Comparison of ENCODE assay signal across 8 cellular contexts in the genomic region with DNA sequence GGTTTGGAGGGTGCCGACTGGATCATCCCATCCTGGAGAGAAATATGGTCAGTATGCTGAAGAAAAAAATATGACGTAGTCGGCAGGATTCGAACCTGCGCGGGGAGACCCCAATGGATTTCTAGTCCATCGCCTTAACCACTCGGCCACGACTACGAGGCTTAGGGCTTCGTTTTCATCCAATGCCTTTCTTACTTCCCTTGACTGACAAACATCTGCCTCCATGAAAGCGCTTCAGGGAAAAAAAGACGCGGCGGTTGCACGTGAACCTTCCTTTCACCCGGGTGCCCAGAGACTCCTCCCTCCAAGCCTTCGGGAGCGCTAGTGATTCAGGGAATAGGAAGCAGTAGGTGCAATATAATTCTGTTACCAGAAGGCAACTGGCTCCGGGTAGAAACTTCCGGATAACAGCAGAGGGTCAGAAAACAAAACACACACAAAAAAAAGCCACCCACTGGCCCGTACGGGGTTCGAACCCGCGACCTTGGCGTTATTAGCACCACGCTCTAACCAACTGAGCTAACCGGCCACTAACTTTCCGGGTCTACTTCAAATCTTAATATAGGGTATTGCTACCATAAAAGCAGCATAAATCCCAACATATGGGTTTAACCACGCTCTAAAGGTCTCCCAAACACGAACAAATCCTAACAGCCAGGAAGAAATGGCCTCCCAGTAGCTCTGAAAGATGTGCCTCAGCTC. TPM values are rescaled to one million over a fixed set of nuclear protein-coding genes. Genes with fewer than 3 reads are reported as not detected.
DNase-seq lines count a peak whose midpoint lies in the region; ATAC-seq, FAIRE-seq and TF ChIP-seq lines count a peak whose summit lies in the region.

No MANE protein-coding gene starts in this region.

- DNase-seq in EL (peak; percentile 95), LNCaP clone FGC (ENCODE audit: low read depth) (peak; percentile 82), endothelial cell of umbilical vein (ENCODE audit: low read depth, low spot score) (peak; percentile 95), memory B cell (ENCODE audit: low spot score in 2 of 2) (peak in 1 of 2 donors; percentile 30)
- DNase-seq in activated CD4-positive, alpha-beta T cell treated with anti-CD3 and anti-CD28 coated beads, Interleukin-2, amount 50 U/mL, for 48 hours: peak; percentile 59 to 63

- H3K79me2 ChIP-seq in endothelial cell of umbilical vein (ENCODE audit: control insufficient read depth, insufficient read depth, low read length): no peaks in the 10 kb centered on the region

- peak overlapping the region; percentile 56 for H3K4me3 Mint-ChIP-seq in memory B cell
- H3K4me3 Mint-ChIP-seq in stimulated activated memory B cell treated with anti-CD40 and anti-IgM and Interleukin-4, amounts not matched to agents 10 μg/mL and 1 μg/mL and 100 μg/mL, for 72 hours: peak overlapping the region; percentile 6

- intact Hi-C loops in endothelial cell of umbilical vein (cut with micrococcal nuclease): loop anchor here (1.0 to 2.0 kb wide), 2 partner anchors 21 to 74 kb away; no protein-coding TSS in a partner anchor

- H3K9me1 ChIP-seq in endothelial cell of umbilical vein (replicated peaks; ENCODE audit: control insufficient read depth, extremely low read depth, insufficient read depth, low read length): no peaks in the 10 kb centered on the region

- peak overlapping the region; percentile 48 for H3K27ac ChIP-seq in endothelial cell of umbilical vein (ENCODE audit: insufficient read depth, low read depth, low read length)

- H3K4me1 Mint-ChIP-seq in memory B cell: peaks cover 40% of the 10 kb centered on the region
- peaks cover 40% of the 10 kb centered on the region for H3K4me1 Mint-ChIP-seq in stimulated activated memory B cell treated with anti-CD40 and anti-IgM and Interleukin-4, amounts not matched to agents 10 μg/mL and 1 μg/mL and 100 μg/mL, for 72 hours

- BruUV-seq in endothelial cell of umbilical vein (replicated peaks; lab: Mats Ljungman, UMichigan): no TSS peak

- no peaks in the 10 kb centered on the region for H3K9me3 ChIP-seq in endothelial cell of umbilical vein (replicated peaks; ENCODE audit: control insufficient read depth, insufficient read depth, low read length)

- no peaks in the 10 kb centered on the region for H3K9me3 Mint-ChIP-seq in memory B cell
- H3K9me3 Mint-ChIP-seq in stimulated activated memory B cell treated with anti-CD40 and anti-IgM and Interleukin-4, amounts not matched to agents 10 μg/mL and 1 μg/mL and 100 μg/mL, for 72 hours: no peaks in the 10 kb centered on the region

- peaks cover 9% of the 10 kb centered on the region for H3K4me1 ChIP-seq in endothelial cell of umbilical vein (ENCODE audit: control insufficient read depth, extremely low read depth, insufficient read depth, low read length)

- no peaks in the 10 kb centered on the region for H4K20me1 ChIP-seq in endothelial cell of umbilical vein (replicated peaks; ENCODE audit: control insufficient read depth, extremely low read depth, insufficient read depth, low read length)

- no peaks in the 10 kb centered on the region for H3K27me3 ChIP-seq in endothelial cell of umbilical vein (ENCODE audit: control insufficient read depth in 2 of 2, insufficient read depth in 2 of 2, low read length in 2 of 2)

- dilution Hi-C loops in endothelial cell of umbilical vein (cut with MboI; ENCODE audit: extremely low pct_ligation_motif_present, low sequenced_read_pairs): no loop called here

- no peak overlapping the region for H3K9ac ChIP-seq in endothelial cell of umbilical vein (replicated peaks; ENCODE audit: extremely low read depth, insufficient read depth, low read length)

- H3K36me3 Mint-ChIP-seq in memory B cell: peaks cover 37% of the 10 kb centered on the region
- peaks cover 51% of the 10 kb centered on the region for H3K36me3 Mint-ChIP-seq in stimulated activated memory B cell treated with anti-CD40 and anti-IgM and Interleukin-4, amounts not matched to agents 10 μg/mL and 1 μg/mL and 100 μg/mL, for 72 hours

- H3K4me3 ChIP-seq in LNCaP clone FGC (ENCODE audit: low read depth, low read length) (peak overlapping the region; percentile 48), endothelial cell of umbilical vein (replicated peaks in 1 of 3; ENCODE audit: insufficient read depth in 1 of 3, low read depth in 1 of 3, low read length in 3 of 3) (peak overlapping the region; percentile 15 to 27 (median 25))

- H3K27ac Mint-ChIP-seq in memory B cell: peak overlapping the region; percentile 87
- peak overlapping the region; percentile 20 for H3K27ac Mint-ChIP-seq in stimulated activated memory B cell treated with anti-CD40 and anti-IgM and Interleukin-4, amounts not matched to agents 10 μg/mL and 1 μg/mL and 100 μg/mL, for 72 hours

- peak overlapping the region; percentile 28 for H3K4me2 ChIP-seq in endothelial cell of umbilical vein (ENCODE audit: insufficient read depth, low read length)

- no peaks in the 10 kb centered on the region for H3K27me3 Mint-ChIP-seq in memory B cell
- no peaks in the 10 kb centered on the region for H3K27me3 Mint-ChIP-seq in stimulated activated memory B cell treated with anti-CD40 and anti-IgM and Interleukin-4, amounts not matched to agents 10 μg/mL and 1 μg/mL and 100 μg/mL, for 72 hours

- POLR2A ChIA-PET in endothelial cell of umbilical vein (lab: Charles Lee): no interaction called here

- peak; percentile 83 for TF ChIP-seq POLR2A in endothelial cell of umbilical vein (IDR thresholded peaks at IDR 0.05; ENCODE audit: low read depth, low read length)

- no peak overlapping the region for H2AFZ ChIP-seq in endothelial cell of umbilical vein (ENCODE audit: low read depth, low read length)

- CTCF ChIA-PET in endothelial cell of umbilical vein (lab: Charles Lee): interaction anchor here (1.0 to 1.6 kb wide), 4 partner anchors 11 to 157 kb away, joined by 3 to 5 read pairs (median 3); no protein-coding TSS in a partner anchor

- FAIRE-seq in endothelial cell of umbilical vein (lab: Jason Lieb, UNC): peak; percentile 77

- no peak for ATAC-seq in memory B cell (ENCODE audit: low read depth)
- ATAC-seq in stimulated activated memory B cell treated with anti-CD40 and anti-IgM and Interleukin-4, amounts not matched to agents 10 μg/mL and 1 μg/mL and 100 μg/mL, for 72 hours: no peak
- no peak for ATAC-seq in HG03439 (IDR thresholded peaks at IDR 0.05; ENCODE audit: unreplicated experiment)
- ATAC-seq in GM21423 (IDR thresholded peaks at IDR 0.05; ENCODE audit: unreplicated experiment): no peak

- TF ChIP-seq CTCF in LNCaP clone FGC (IDR thresholded peaks at IDR 0.05; ENCODE audit: control insufficient read depth, extremely low read depth, insufficient read depth) (no peak), endothelial cell of umbilical vein (IDR thresholded peaks at IDR 0.05; ENCODE audit: extremely low read depth in 1 of 2, insufficient read depth in 1 of 2, low read depth in 1 of 2, low read length in 2 of 2) (no peak)

- peaks cover 11 to 28% of the 10 kb centered on the region in 2 experiments for H3K36me3 ChIP-seq in endothelial cell of umbilical vein (ENCODE audit: control insufficient read depth in 2 of 2, extremely low read depth in 1 of 2, insufficient read depth in 2 of 2, low read length in 2 of 2)

RNA-seq across cellular contexts. Expression of gene AURKB, which starts 16.3 kb away (rescaled TPM):
- 104 and 107 TPM in 2 replicates for total RNA-seq in endothelial cell of umbilical vein
- 67.8 and 69.2 TPM in 2 replicates for polyA plus RNA-seq in endothelial cell of umbilical vein
- 49.1 and 58.3 TPM in 2 replicates for polyA plus RNA-seq in endothelial cell of umbilical vein (2011; cell fraction: cytosol; rRNA removed)
- 205 and 232 TPM in 2 replicates for polyA plus RNA-seq in endothelial cell of umbilical vein (2011; cell fraction: nucleus; rRNA removed)
- 40.6 and 74.7 TPM in 2 replicates for polyA plus RNA-seq in endothelial cell of umbilical vein (2012)
- 39.4 and 45.9 TPM in 2 replicates for polyA minus RNA-seq in endothelial cell of umbilical vein
- 30.4 TPM for polyA minus RNA-seq in endothelial cell of umbilical vein (2011; cell fraction: cytosol; rRNA and poly(A)+ RNA removed)
- 59.3 and 75.2 TPM in 2 replicates for polyA minus RNA-seq in endothelial cell of umbilical vein (2011; cell fraction: nucleus; rRNA and poly(A)+ RNA removed)

RNA-seq across cellular contexts. Expression of gene CTC1, which starts 21.2 kb away (rescaled TPM):
- 49.9 and 53.2 TPM in 2 replicates for total RNA-seq in endothelial cell of umbilical vein
- polyA plus RNA-seq in endothelial cell of umbilical vein: 36.3 and 38.3 TPM in 2 replicates
- 16.1 and 20.2 TPM in 2 replicates for polyA plus RNA-seq in endothelial cell of umbilical vein (2011; cell fraction: cytosol; rRNA removed)
- 193 and 243 TPM in 2 replicates for polyA plus RNA-seq in endothelial cell of umbilical vein (2011; cell fraction: nucleus; rRNA removed)
- 19.8 and 23.3 TPM in 2 replicates for polyA plus RNA-seq in endothelial cell of umbilical vein (2012)
- polyA minus RNA-seq in endothelial cell of umbilical vein: 32.1 and 64.0 TPM in 2 replicates
- polyA minus RNA-seq in endothelial cell of umbilical vein (2011; cell fraction: cytosol; rRNA and poly(A)+ RNA removed): 7.5 TPM
- polyA minus RNA-seq in endothelial cell of umbilical vein (2011; cell fraction: nucleus; rRNA and poly(A)+ RNA removed): 59.5 and 74.4 TPM in 2 replicates

RNA-seq across cellular contexts. Expression of gene PFAS, which starts 22.4 kb away (rescaled TPM):
- total RNA-seq in endothelial cell of umbilical vein: 84.1 and 108 TPM in 2 replicates
- 31.4 and 34.1 TPM in 2 replicates for polyA plus RNA-seq in endothelial cell of umbilical vein
- polyA plus RNA-seq in endothelial cell of umbilical vein (2011; cell fraction: cytosol; rRNA removed): 21.0 and 21.9 TPM in 2 replicates
- 155 and 168 TPM in 2 replicates for polyA plus RNA-seq in endothelial cell of umbilical vein (2011; cell fraction: nucleus; rRNA removed)
- 40.9 and 65.9 TPM in 2 replicates for polyA plus RNA-seq in endothelial cell of umbilical vein (2012)
- polyA minus RNA-seq in endothelial cell of umbilical vein: 113 and 126 TPM in 2 replicates
- polyA minus RNA-seq in endothelial cell of umbilical vein (2011; cell fraction: cytosol; rRNA and poly(A)+ RNA removed): 63.9 TPM
- polyA minus RNA-seq in endothelial cell of umbilical vein (2011; cell fraction: nucleus; rRNA and poly(A)+ RNA removed): 64.9 and 69.7 TPM in 2 replicates

RNA-seq across cellular contexts. Expression of gene BORCS6, which starts 36.7 kb away (rescaled TPM):
- total RNA-seq in endothelial cell of umbilical vein: 8.3 and 9.0 TPM in 2 replicates
- 8.0 and 9.7 TPM in 2 replicates for polyA plus RNA-seq in endothelial cell of umbilical vein
- polyA plus RNA-seq in endothelial cell of umbilical vein (2011; cell fraction: cytosol; rRNA removed): 4.8 and 6.6 TPM in 2 replicates
- polyA plus RNA-seq in endothelial cell of umbilical vein (2011; cell fraction: nucleus; rRNA removed): 2.5 and 2.8 TPM in 2 replicates
- polyA plus RNA-seq in endothelial cell of umbilical vein (2012): 3.7 and 4.4 TPM in 2 replicates
- polyA minus RNA-seq in endothelial cell of umbilical vein: 3.1 and 4.6 TPM in 2 replicates
- polyA minus RNA-seq in endothelial cell of umbilical vein (2011; cell fraction: cytosol; rRNA and poly(A)+ RNA removed): 8.5 TPM
- 1.0 and 2.1 TPM in 2 replicates for polyA minus RNA-seq in endothelial cell of umbilical vein (2011; cell fraction: nucleus; rRNA and poly(A)+ RNA removed)

RNA-seq across cellular contexts. Expression of gene TMEM107, which starts 50.5 kb away (rescaled TPM):
- total RNA-seq in endothelial cell of umbilical vein: 20.0 and 20.4 TPM in 2 replicates
- polyA plus RNA-seq in endothelial cell of umbilical vein: 31.6 and 36.9 TPM in 2 replicates
- 19.7 and 20.9 TPM in 2 replicates for polyA plus RNA-seq in endothelial cell of umbilical vein (2011; cell fraction: cytosol; rRNA removed)
- 13.5 and 14.4 TPM in 2 replicates for polyA plus RNA-seq in endothelial cell of umbilical vein (2011; cell fraction: nucleus; rRNA removed)
- 15.9 and 18.3 TPM in 2 replicates for polyA plus RNA-seq in endothelial cell of umbilical vein (2012)
- polyA minus RNA-seq in endothelial cell of umbilical vein: 80.7 and 114 TPM in 2 replicates
- 29.3 TPM for polyA minus RNA-seq in endothelial cell of umbilical vein (2011; cell fraction: cytosol; rRNA and poly(A)+ RNA removed)
- 65.0 and 76.3 TPM in 2 replicates for polyA minus RNA-seq in endothelial cell of umbilical vein (2011; cell fraction: nucleus; rRNA and poly(A)+ RNA removed)
